ENCODE assay signal across 8 cellular contexts in genomic region chr5:40570408-40571129, GRCh38.
DNase-seq lines count a peak whose midpoint lies in the region; ATAC-seq and TF ChIP-seq lines count a peak whose summit lies in the region.

No MANE protein-coding gene starts in this region.

- no peaks in the 10 kb centered on the region for H3K9me2 ChIP-seq in GM23248 (ENCODE audit: insufficient read depth)

- ATAC-seq in GM18499 (IDR thresholded peaks at IDR 0.05; ENCODE audit: insufficient read depth, unreplicated experiment) (peak; percentile 77), SK-N-SH treated with all-trans-retinoic acid at 6 μM for 48 hours (no peak)

- H3K79me1 ChIP-seq in mesenchymal stem cell (replicated peaks; ENCODE audit: low read length, poor library complexity, severe bottlenecking) = no peaks in the 10 kb centered on the region

- H3K4me1 Mint-ChIP-seq in mesothelial cell of epicardium = peaks cover 9% of the 10 kb centered on the region

- H2BK12ac ChIP-seq in mesenchymal stem cell (ENCODE audit: low read length in 2 of 2) = no peak overlapping the region

- no peaks in the 10 kb centered on the region for H3K9me3 ChIP-seq in GM23248 (ENCODE audit: low read depth)
- H3K9me3 ChIP-seq in mesenchymal stem cell (ENCODE audit: control insufficient read depth, low read length) = no peaks in the 10 kb centered on the region

- H2AFZ ChIP-seq in GM23248 = no peak overlapping the region
- H2AFZ ChIP-seq in mesenchymal stem cell (ENCODE audit: low read depth, low read length) = no peak overlapping the region

- no peaks in the 10 kb centered on the region for H3K27me3 Mint-ChIP-seq in mesothelial cell of epicardium (ENCODE audit: low read depth)

- H3K79me2 ChIP-seq in GM23248 (ENCODE audit: insufficient read depth) = no peaks in the 10 kb centered on the region

- no peak overlapping the region for H2AK5ac ChIP-seq in mesenchymal stem cell (ENCODE audit: low read length, severe bottlenecking)

- no peak for TF ChIP-seq CTCF in mesothelial cell of epicardium (IDR thresholded peaks at IDR 0.05; ENCODE audit: unreplicated experiment)

- no peak overlapping the region for H3K14ac ChIP-seq in mesenchymal stem cell (ENCODE audit: low read length in 2 of 2)

- H3K23ac ChIP-seq in mesenchymal stem cell (ENCODE audit: low read length in 2 of 2) = no peak overlapping the region

- H4K20me1 ChIP-seq in GM23248 (ENCODE audit: insufficient read depth) = no peaks in the 10 kb centered on the region

- H3K4me3 ChIP-seq in GM23248 (no peak overlapping the region), mesenchymal stem cell (ENCODE audit: insufficient read depth in 1 of 2, low read depth in 1 of 2, low read length in 2 of 2) (no peak overlapping the region)

- H3K9ac ChIP-seq in GM23248 (no peak overlapping the region), mesenchymal stem cell (ENCODE audit: low read length) (no peak overlapping the region)

- H3K36me3 Mint-ChIP-seq in mesothelial cell of epicardium = peaks cover 3% of the 10 kb centered on the region

- peaks cover 9% of the 10 kb centered on the region for H3K9me3 Mint-ChIP-seq in mesothelial cell of epicardium

- no peak overlapping the region for H2BK120ac ChIP-seq in mesenchymal stem cell (ENCODE audit: low read depth, low read length)

- H3K4me3 Mint-ChIP-seq in mesothelial cell of epicardium = no peak overlapping the region

- no peak overlapping the region for H4K91ac ChIP-seq in mesenchymal stem cell (ENCODE audit: low read length)

- H3K27ac Mint-ChIP-seq in mesothelial cell of epicardium = no peak overlapping the region

- H3K4me1 ChIP-seq in GM23248 (ENCODE audit: insufficient read depth) (peaks cover 26% of the 10 kb centered on the region), mesenchymal stem cell (ENCODE audit: control insufficient read depth, insufficient read depth, low read depth, low read length) (peaks cover 3% of the 10 kb centered on the region)

- WGBS in GM23248 (ENCODE audit: low coverage in 1 of 2, low lambda C conversion rate in 2 of 2, missing lambda C conversion rate in 2 of 2), 2 experiments = 92 to 100% methylated on average over 2 of the region's 2 CpGs
- WGBS in mesenchymal stem cell = 91% methylated on average over 1 of the region's 2 CpGs

- DNase-seq in GM23248 (peak; percentile 85), NCI-H82 treated with DMSO at 0.1 percent for 48 hours (lab: John Stamatoyannopoulos, UW; ENCODE audit: unreplicated experiment) (peak; percentile 59), mesenchymal stem cell (peak; percentile 75), SKM-1 treated with dmso at 0.1 percent for 144 hours (lab: John Stamatoyannopoulos, UW; ENCODE audit: unreplicated experiment) (no peak), mesothelial cell of epicardium (ENCODE audit: low spot score in 2 of 2, unreplicated experiment in 2 of 2) (no peak), DMS79 (lab: John Stamatoyannopoulos, UW) (no peak)

- no peak overlapping the region for H2BK15ac ChIP-seq in mesenchymal stem cell (ENCODE audit: low read depth, poor library complexity, severe bottlenecking)

- H3K27ac ChIP-seq in GM23248 = no peak overlapping the region
- H3K27ac ChIP-seq in mesenchymal stem cell (ENCODE audit: low read length, poor library complexity, severe bottlenecking) = peak overlapping the region; percentile 68

- in situ Hi-C loops in GM23248 (cut with MboI) = no loop called here

- no peak overlapping the region for H3K4ac ChIP-seq in mesenchymal stem cell (ENCODE audit: low read depth in 1 of 2, low read length in 2 of 2)

- no peak overlapping the region for H2BK5ac ChIP-seq in mesenchymal stem cell (ENCODE audit: low read depth, low read length, poor library complexity, severe bottlenecking)

- no peak overlapping the region for H4K8ac ChIP-seq in mesenchymal stem cell (ENCODE audit: low read length)

- no peaks in the 10 kb centered on the region for H3F3A ChIP-seq in GM23248 (ENCODE audit: insufficient read depth)

- H3K4me2 ChIP-seq in GM23248 (ENCODE audit: unreplicated experiment) = peak overlapping the region; percentile 33
- no peak overlapping the region for H3K4me2 ChIP-seq in mesenchymal stem cell (ENCODE audit: low read length, poor library complexity, severe bottlenecking)

- H3K36me3 ChIP-seq in GM23248 (ENCODE audit: low read depth) (no peaks in the 10 kb centered on the region), mesenchymal stem cell (ENCODE audit: control insufficient read depth in 1 of 2, insufficient read depth in 2 of 2, low read depth in 1 of 2, low read length in 2 of 2) (no peaks in the 10 kb centered on the region)

- no peaks in the 10 kb centered on the region for H3K27me3 ChIP-seq in GM23248 (replicated peaks; ENCODE audit: insufficient read depth)
- no peaks in the 10 kb centered on the region for H3K27me3 ChIP-seq in mesenchymal stem cell (ENCODE audit: control insufficient read depth in 1 of 2, insufficient read depth in 1 of 2, low read length in 2 of 2)

- no peak overlapping the region for H3K18ac ChIP-seq in mesenchymal stem cell (ENCODE audit: low read depth in 1 of 2, low read length in 2 of 2)

TF ChIP-seq in SK-N-SH treated with all-trans-retinoic acid at 6 μM for 48 hours, 23 proteins besides CTCF, POLR2A, EP300 and RAD21:
- TF ChIP-seq OSR1 (CRISPR knock-in tag; IDR thresholded peaks at IDR 0.05) (no peak), ESRRG (CRISPR knock-in tag; IDR thresholded peaks at IDR 0.05) (no peak), BACH2 (CRISPR knock-in tag; IDR thresholded peaks at IDR 0.05; ENCODE audit: borderline replicate concordance) (no peak), ZNF8 (CRISPR knock-in tag; IDR thresholded peaks at IDR 0.05) (no peak), CSDC2 (CRISPR knock-in tag; IDR thresholded peaks at IDR 0.05) (no peak)

Comparison
In these comparisons a context has a peak if more than half of its experiments do, and no peak if none do; other contexts are left out.
1. DNase-seq: peak in GM23248 (single experiment), NCI-H82 treated with DMSO at 0.1 percent for 48 hours (single experiment) and mesenchymal stem cell (single experiment); none in SKM-1 treated with dmso at 0.1 percent for 144 hours (single experiment), mesothelial cell of epicardium (0 of 2) and DMS79 (single experiment).